Comparison of ENCODE assay signal across 10 cellular contexts in the genomic region with DNA sequence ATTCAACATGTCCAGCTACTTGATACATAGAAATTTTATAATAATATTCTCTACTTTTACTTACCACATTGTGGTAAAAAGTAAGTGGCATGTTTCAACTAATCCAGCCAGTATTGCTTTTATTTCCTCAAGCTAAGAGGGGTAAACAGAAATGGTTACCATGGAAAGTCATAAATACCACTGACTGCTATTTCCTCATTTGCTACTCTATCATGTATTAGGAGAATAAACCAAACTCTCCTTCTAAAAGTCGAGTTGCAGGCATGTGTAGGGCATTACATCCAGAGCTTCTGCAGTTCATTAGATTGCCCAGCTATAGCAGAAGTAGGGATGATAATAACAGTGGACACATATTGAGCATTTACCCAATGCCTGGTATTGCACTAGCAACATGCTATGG.
DNase-seq lines count a peak whose midpoint lies in the region; ATAC-seq and TF ChIP-seq lines count a peak whose summit lies in the region.
"Had no signal": no experiment of that assay in that cellular context is flagged by ENCODE, and none has a peak within 500 bp of the region (broad histone marks: within the 10 kb centered on the region; RNA-seq: fewer than 3 reads in every experiment).

No MANE protein-coding gene starts in this region.

- H3K4me3 Mint-ChIP-seq in activated naive CD4-positive, alpha-beta T cell treated with anti-CD3 and anti-CD28 coated beads, Interleukin-2, amount 50 U/mL, for 24 hours, result no peak overlapping the region

- no peak for DNase-seq in activated naive CD4-positive, alpha-beta T cell treated with anti-CD3 and anti-CD28 coated beads, Interleukin-2, amount 50 U/mL, for 72 hours (ENCODE audit: low spot score in 2 of 2)
- peak; percentile 36 for DNase-seq in NAMALWA (ENCODE audit: low spot score)
- DNase-seq in fibroblast of pulmonary artery (ENCODE audit: low read depth), result peak; percentile 50
- DNase-seq in thyroid gland, result no peak
- no peak for DNase-seq in esophagus squamous epithelium (lab: John Stamatoyannopoulos, UW)
- no peak for DNase-seq in AG08396 (ENCODE audit: low spot score)
- DNase-seq: activated T-cell treated with anti-CD3 and anti-CD28 coated beads, Interleukin-2, amount 50 U/mL, for 48 hours; NCI-H1048 had no signal

- H3K27me3 ChIP-seq in thyroid gland (no peaks in the 10 kb centered on the region), esophagus squamous epithelium (no peaks in the 10 kb centered on the region)

- H3K9me3 ChIP-seq in thyroid gland, result no peaks in the 10 kb centered on the region
- H3K9me3 ChIP-seq in esophagus squamous epithelium, result no peaks in the 10 kb centered on the region

- H3K27me3 Mint-ChIP-seq in activated naive CD4-positive, alpha-beta T cell treated with anti-CD3 and anti-CD28 coated beads, Interleukin-2, amount 50 U/mL, for 24 hours, result no peaks in the 10 kb centered on the region

- peaks cover 24 to 33% of the 10 kb centered on the region in 2 donors for H3K4me1 ChIP-seq in thyroid gland
- H3K4me1 ChIP-seq in esophagus squamous epithelium, result peaks cover 0 to 36% (median 4%) of the 10 kb centered on the region in 3 donors

- ATAC-seq in activated naive CD4-positive, alpha-beta T cell treated with anti-CD3 and anti-CD28 coated beads, Interleukin-2, amount 50 U/mL, for 72 hours, result no peak
- ATAC-seq in GM21723 (IDR thresholded peaks at IDR 0.05; ENCODE audit: unreplicated experiment), result no peak

- H3K9me3 Mint-ChIP-seq in activated naive CD4-positive, alpha-beta T cell treated with anti-CD3 and anti-CD28 coated beads, Interleukin-2, amount 50 U/mL, for 24 hours, result no peaks in the 10 kb centered on the region
- H3K9me3 Mint-ChIP-seq in activated naive CD4-positive, alpha-beta T cell treated with anti-CD3 and anti-CD28 coated beads, Interleukin-2, amount 50 U/mL, for 72 hours, result peaks cover 0 to 3% of the 10 kb centered on the region in 2 donors

- peak overlapping the region; percentile 42 for H3K27ac Mint-ChIP-seq in activated naive CD4-positive, alpha-beta T cell treated with anti-CD3 and anti-CD28 coated beads, Interleukin-2, amount 50 U/mL, for 24 hours
- peak overlapping the region in 1 of 2 donors; percentile 58 for H3K27ac Mint-ChIP-seq in activated naive CD4-positive, alpha-beta T cell treated with anti-CD3 and anti-CD28 coated beads, Interleukin-2, amount 50 U/mL, for 72 hours

- 0 to 14% methylated on average over 1 of the region's 1 CpG for WGBS in thyroid gland, 2 donors
- WGBS in esophagus squamous epithelium, 2 donors, result 0 to 4% methylated on average over 1 of the region's 1 CpG

- intact Hi-C loops in thyroid gland (cut with DNase I), result no loop called here
- intact Hi-C loops in esophagus squamous epithelium (cut with DNase I), result no loop called here

- no peak for TF ChIP-seq CTCF in fibroblast of pulmonary artery (IDR thresholded peaks at IDR 0.05; ENCODE audit: low read length, missing control alignments)
- TF ChIP-seq CTCF in thyroid gland (IDR thresholded peaks at IDR 0.05), result no peak
- no peak for TF ChIP-seq CTCF in esophagus squamous epithelium (IDR thresholded peaks at IDR 0.05)

- H3K4me3 ChIP-seq in fibroblast of pulmonary artery (replicated peaks; ENCODE audit: low read depth, low read length), result no peak overlapping the region
- no peak overlapping the region for H3K4me3 ChIP-seq in thyroid gland (replicated peaks in 1 of 3)
- no peak overlapping the region for H3K4me3 ChIP-seq in esophagus squamous epithelium

- no peaks in the 10 kb centered on the region for H3K36me3 ChIP-seq in thyroid gland
- H3K36me3 ChIP-seq in esophagus squamous epithelium, result no peaks in the 10 kb centered on the region

- TF ChIP-seq POLR2A in thyroid gland (IDR thresholded peaks at IDR 0.05), result no peak
- no peak for TF ChIP-seq POLR2A in esophagus squamous epithelium (IDR thresholded peaks at IDR 0.05)

- peaks cover 78% of the 10 kb centered on the region for H3K4me1 Mint-ChIP-seq in activated naive CD4-positive, alpha-beta T cell treated with anti-CD3 and anti-CD28 coated beads, Interleukin-2, amount 50 U/mL, for 24 hours

- H3K27ac ChIP-seq in thyroid gland, result peak overlapping the region in 2 of 3 donors; percentile 5 to 6
- H3K27ac ChIP-seq in esophagus squamous epithelium, result peak overlapping the region in 1 of 4 donors; percentile 26

- peaks cover 20% of the 10 kb centered on the region for H3K36me3 Mint-ChIP-seq in activated naive CD4-positive, alpha-beta T cell treated with anti-CD3 and anti-CD28 coated beads, Interleukin-2, amount 50 U/mL, for 24 hours
- peaks cover 12 to 32% of the 10 kb centered on the region in 2 donors for H3K36me3 Mint-ChIP-seq in activated naive CD4-positive, alpha-beta T cell treated with anti-CD3 and anti-CD28 coated beads, Interleukin-2, amount 50 U/mL, for 72 hours

Comparison
In these comparisons a context has a peak if more than half of its experiments do, and no peak if none do; other contexts are left out.
1. DNase-seq: peak in NAMALWA (single experiment) and fibroblast of pulmonary artery (single experiment); none in activated naive CD4-positive, alpha-beta T cell treated with anti-CD3 and anti-CD28 coated beads, Interleukin-2, amount 50 U/mL, for 72 hours (0 of 2), thyroid gland (0 of 2), esophagus squamous epithelium (single experiment) and AG08396 (single experiment).